In genomic region chr5:142974449-142974848, GRCh38 we compare ENCODE assay signal across 27 cellular contexts.
DNase-seq lines count a peak whose midpoint lies in the region; ATAC-seq and TF ChIP-seq lines count a peak whose summit lies in the region.
"Had no signal": no experiment of that assay in that cellular context is flagged by ENCODE, and none has a peak within 500 bp of the region (broad histone marks: within the 10 kb centered on the region; RNA-seq: fewer than 3 reads in every experiment).

No MANE protein-coding gene starts in this region.

- no peak for ATAC-seq in activated CD8-positive, alpha-beta T cell treated with anti-CD3 and anti-CD28 coated beads for 36 hours
- ATAC-seq in activated CD8-positive, alpha-beta T cell treated with anti-CD3 and anti-CD28 coated beads, Interleukin-2, amount 10 ng/mL, durations not matched to agents 7 days and 5 days = no peak
- no peak for ATAC-seq in HG03095 (IDR thresholded peaks at IDR 0.05; ENCODE audit: unreplicated experiment)
- ATAC-seq: gastrocnemius medialis had no signal

- H3K9me3 ChIP-seq in spleen = no peaks in the 10 kb centered on the region
- H3K9me3 ChIP-seq: esophagus muscularis mucosa, gastrocnemius medialis, left ventricle myocardium inferior, SJCRH30, transverse colon had no signal

- POLR2A ChIA-PET in activated CD8-positive, alpha-beta T cell treated with anti-CD3 and anti-CD28 coated beads for 36 hours (lab: Charles Lee) = no interaction called here
- POLR2A ChIA-PET in activated CD8-positive, alpha-beta T cell treated with anti-CD3 and anti-CD28 coated beads, Interleukin-2, amount 10 ng/mL, durations not matched to agents 7 days and 5 days (lab: Charles Lee) = interaction anchor here (0.6 to 1.7 kb wide), 2 partner anchors 28 to 123 kb away, joined by 4 to 8 read pairs; no protein-coding TSS in a partner anchor
- POLR2A ChIA-PET in RWPE1 (lab: Yijun Ruan, JAX; ENCODE audit: low non-redundant PET) = no interaction called here

- H3K27me3 Mint-ChIP-seq in activated CD8-positive, alpha-beta T cell treated with anti-CD3 and anti-CD28 coated beads for 36 hours = no peaks in the 10 kb centered on the region
- no peaks in the 10 kb centered on the region for H3K27me3 Mint-ChIP-seq in activated CD8-positive, alpha-beta T cell treated with anti-CD3 and anti-CD28 coated beads, Interleukin-2, amount 10 ng/mL, durations not matched to agents 7 days and 5 days (ENCODE audit: low read depth)
- H3K27me3 Mint-ChIP-seq in dendritic cell treated with granulocyte-macrophage colony-stimulating factor and Interleukin-4, amounts not matched to agents 40 ng/mL and 50 ng/mL, for 4 days = no peaks in the 10 kb centered on the region

- CTCF ChIA-PET in activated CD8-positive, alpha-beta T cell treated with anti-CD3 and anti-CD28 coated beads for 36 hours (lab: Charles Lee) = no interaction called here
- CTCF ChIA-PET in activated CD8-positive, alpha-beta T cell treated with anti-CD3 and anti-CD28 coated beads, Interleukin-2, amount 10 ng/mL, durations not matched to agents 7 days and 5 days (lab: Charles Lee) = interaction anchor here (1.3 kb wide), 1 partner anchor 10 kb away, joined by 6 read pairs; no protein-coding TSS in a partner anchor
- CTCF ChIA-PET in RWPE1 (lab: Yijun Ruan, JAX) = interaction anchor here (0.5 kb wide), 1 partner anchor 366 kb away, joined by 4 read pairs; no protein-coding TSS in a partner anchor

- no peak for DNase-seq in activated CD8-positive, alpha-beta T cell treated with anti-CD3 and anti-CD28 coated beads for 36 hours
- no peak for DNase-seq in activated CD8-positive, alpha-beta T cell treated with anti-CD3 and anti-CD28 coated beads, Interleukin-2, amount 10 ng/mL, durations not matched to agents 7 days and 5 days
- DNase-seq in spleen (no peak), RWPE1 (ENCODE audit: low spot score) (no peak), germinal center (ENCODE audit: low spot score) (no peak)
- DNase-seq: activated CD4-positive, CD25-positive, alpha-beta regulatory T cell; activated effector memory CD4-positive, alpha-beta T cell treated with Interleukin-2 at 50 U/mL for 16 hours; brain microvascular endothelial cell; DMS79 treated with DMSO at 0.1 percent for 48 hours; gastrocnemius medialis; GF-D8; H9; hypothalamus; KBM-7; left ventricle myocardium inferior; NCI-H1417; NCI-H2029 treated with DMSO at 0.1 percent for 48 hours; NCI-H226; NCI-H69; occipital lobe; SJCRH30; T1000; transverse colon had no signal

- 65 to 77% (median 76%) methylated on average over 5 of the region's 5 CpGs for WGBS in spleen, 5 donors

- H3K4me3 Mint-ChIP-seq in activated CD8-positive, alpha-beta T cell treated with anti-CD3 and anti-CD28 coated beads for 36 hours = no peak overlapping the region
- H3K4me3 Mint-ChIP-seq in activated CD8-positive, alpha-beta T cell treated with anti-CD3 and anti-CD28 coated beads, Interleukin-2, amount 10 ng/mL, durations not matched to agents 7 days and 5 days = no peak overlapping the region
- H3K4me3 Mint-ChIP-seq in dendritic cell treated with granulocyte-macrophage colony-stimulating factor and Interleukin-4, amounts not matched to agents 40 ng/mL and 50 ng/mL, for 4 days = no peak overlapping the region
- H3K4me3 Mint-ChIP-seq: H9 had no signal

- H3K4me1 ChIP-seq in spleen = peaks cover 0 to 83% (median 39%) of the 10 kb centered on the region in 6 donors
- H3K4me1 ChIP-seq: gastrocnemius medialis had no signal

- H3K9me3 Mint-ChIP-seq in activated CD8-positive, alpha-beta T cell treated with anti-CD3 and anti-CD28 coated beads for 36 hours = no peaks in the 10 kb centered on the region
- no peaks in the 10 kb centered on the region for H3K9me3 Mint-ChIP-seq in activated CD8-positive, alpha-beta T cell treated with anti-CD3 and anti-CD28 coated beads, Interleukin-2, amount 10 ng/mL, durations not matched to agents 7 days and 5 days (ENCODE audit: insufficient read depth)
- no peaks in the 10 kb centered on the region for H3K9me3 Mint-ChIP-seq in dendritic cell treated with granulocyte-macrophage colony-stimulating factor and Interleukin-4, amounts not matched to agents 40 ng/mL and 50 ng/mL, for 4 days
- H3K9me3 Mint-ChIP-seq: H9 had no signal

- no peak for TF ChIP-seq CTCF in activated CD8-positive, alpha-beta T cell treated with anti-CD3 and anti-CD28 coated beads for 36 hours (IDR thresholded peaks at IDR 0.05)
- no peak for TF ChIP-seq CTCF in VCaP (conservative IDR thresholded peaks at IDR 0.05)
- no peak for TF ChIP-seq CTCF in spleen (IDR thresholded peaks at IDR 0.05 in 8 of 11, conservative IDR thresholded peaks at IDR 0.05 in 3 of 11)
- no peak for TF ChIP-seq CTCF in RWPE1 (conservative IDR thresholded peaks at IDR 0.05; ENCODE audit: low read depth)

- no peak overlapping the region for H3K4me3 ChIP-seq in spleen
- H3K4me3 ChIP-seq: esophagus muscularis mucosa, gastrocnemius medialis, left ventricle myocardium inferior, SJCRH30, transverse colon had no signal

- H3K36me3 Mint-ChIP-seq in activated CD8-positive, alpha-beta T cell treated with anti-CD3 and anti-CD28 coated beads for 36 hours (ENCODE audit: low read depth) = peaks cover 11% of the 10 kb centered on the region
- peaks cover 37% of the 10 kb centered on the region for H3K36me3 Mint-ChIP-seq in activated CD8-positive, alpha-beta T cell treated with anti-CD3 and anti-CD28 coated beads, Interleukin-2, amount 10 ng/mL, durations not matched to agents 7 days and 5 days (ENCODE audit: low read depth)
- peaks cover 19% of the 10 kb centered on the region for H3K36me3 Mint-ChIP-seq in dendritic cell treated with granulocyte-macrophage colony-stimulating factor and Interleukin-4, amounts not matched to agents 40 ng/mL and 50 ng/mL, for 4 days (ENCODE audit: low read depth)

- H3K27ac ChIP-seq in VCaP = peak overlapping the region; percentile 62
- peak overlapping the region in 6 of 8 donors; percentile 0 to 58 (median 36) for H3K27ac ChIP-seq in spleen
- H3K27ac ChIP-seq in RWPE1 = no peak overlapping the region
- H3K27ac ChIP-seq: brain microvascular endothelial cell, esophagus muscularis mucosa, gastrocnemius medialis, left ventricle myocardium inferior, SJCRH30, transverse colon had no signal

- H3K4me1 Mint-ChIP-seq in activated CD8-positive, alpha-beta T cell treated with anti-CD3 and anti-CD28 coated beads for 36 hours (ENCODE audit: low read depth) = peaks cover 74% of the 10 kb centered on the region
- peaks cover 70% of the 10 kb centered on the region for H3K4me1 Mint-ChIP-seq in activated CD8-positive, alpha-beta T cell treated with anti-CD3 and anti-CD28 coated beads, Interleukin-2, amount 10 ng/mL, durations not matched to agents 7 days and 5 days (ENCODE audit: low read depth)
- H3K4me1 Mint-ChIP-seq in dendritic cell treated with granulocyte-macrophage colony-stimulating factor and Interleukin-4, amounts not matched to agents 40 ng/mL and 50 ng/mL, for 4 days (ENCODE audit: low read depth) = peaks cover 73% of the 10 kb centered on the region

- H3K27ac Mint-ChIP-seq in activated CD8-positive, alpha-beta T cell treated with anti-CD3 and anti-CD28 coated beads for 36 hours = peak overlapping the region; percentile 68
- H3K27ac Mint-ChIP-seq in activated CD8-positive, alpha-beta T cell treated with anti-CD3 and anti-CD28 coated beads, Interleukin-2, amount 10 ng/mL, durations not matched to agents 7 days and 5 days = no peak overlapping the region
- peak overlapping the region; percentile 25 for H3K27ac Mint-ChIP-seq in dendritic cell treated with granulocyte-macrophage colony-stimulating factor and Interleukin-4, amounts not matched to agents 40 ng/mL and 50 ng/mL, for 4 days

- H3K36me3 ChIP-seq in spleen = no peaks in the 10 kb centered on the region
- H3K36me3 ChIP-seq: brain microvascular endothelial cell, esophagus muscularis mucosa, gastrocnemius medialis, left ventricle myocardium inferior, SJCRH30, transverse colon had no signal

- intact Hi-C loops in activated CD8-positive, alpha-beta T cell treated with anti-CD3 and anti-CD28 coated beads for 36 hours (cut with micrococcal nuclease) = no loop called here
- intact Hi-C loops in dendritic cell treated with granulocyte-macrophage colony-stimulating factor and Interleukin-4, amounts not matched to agents 40 ng/mL and 50 ng/mL, for 4 days (cut with micrococcal nuclease) = no loop called here
- intact Hi-C loops in spleen (cut with DNase I; ENCODE audit: low total_unique reads) = no loop called here

- TF ChIP-seq POLR2A in spleen (IDR thresholded peaks at IDR 0.05) = no peak

- no peaks in the 10 kb centered on the region for H3K27me3 ChIP-seq in spleen (replicated peaks in 1 of 7)
- H3K27me3 ChIP-seq: brain microvascular endothelial cell, esophagus muscularis mucosa, gastrocnemius medialis, SJCRH30, transverse colon had no signal
